In genomic region chr11:73313652-73314051, GRCh38 we compare ENCODE assay signal across 11 cellular contexts. TPM values are rescaled to one million over a fixed set of nuclear protein-coding genes. Genes with fewer than 3 reads are reported as not detected.
DNase-seq lines count a peak whose midpoint lies in the region; ATAC-seq, FAIRE-seq and TF ChIP-seq lines count a peak whose summit lies in the region.
"Had no signal": no experiment of that assay in that cellular context is flagged by ENCODE, and none has a peak within 500 bp of the region (broad histone marks: within the 10 kb centered on the region; RNA-seq: fewer than 3 reads in every experiment).

No MANE protein-coding gene starts in this region.

- peaks cover 16% of the 10 kb centered on the region for H3K4me1 ChIP-seq in psoas muscle

- H3K27me3 ChIP-seq in psoas muscle (ENCODE audit: insufficient read depth in 3 of 3, low read length in 2 of 3), result peaks cover 0 to 4% (median under 1%) of the 10 kb centered on the region in 3 donors

- peak overlapping the region; percentile 41 for H3K27ac ChIP-seq in psoas muscle

- H3K9me3 ChIP-seq in psoas muscle, result no peaks in the 10 kb centered on the region

- intact Hi-C loops in psoas muscle (cut with DNase I), result no loop called here

- no peak overlapping the region for H3K4me3 ChIP-seq in NB4 (ENCODE audit: low read depth, low read length)
- H3K4me3 ChIP-seq in epithelial cell of proximal tubule (ENCODE audit: low read depth, low read length), result peak overlapping the region; percentile 42
- H3K4me3 ChIP-seq in psoas muscle, result peak overlapping the region; percentile 80

- 13 to 64% (median 35%) methylated on average over 1 of the region's 1 CpG for WGBS in psoas muscle, 3 donors

- no peak for ATAC-seq in psoas muscle

- no peak for TF ChIP-seq POLR2A in NB4 (IDR thresholded peaks at IDR 0.05; ENCODE audit: extremely low read depth, insufficient read length)

- DNase-seq in CD1c-positive myeloid dendritic cell (ENCODE audit: extremely low spot score), result peak; percentile 34
- DNase-seq in NB4 (ENCODE audit: low read depth), result peak; percentile 72
- no peak for DNase-seq in epithelial cell of proximal tubule (ENCODE audit: low read depth)
- DNase-seq in psoas muscle, result peak in 1 of 2 donors; percentile 39
- no peak for DNase-seq in HTR-8/SVneo (ENCODE audit: insufficient read length, low spot score)
- no peak for DNase-seq in T1000 (lab: John Stamatoyannopoulos, UW)
- no peak for DNase-seq in DMS153 (lab: John Stamatoyannopoulos, UW)
- no peak for DNase-seq in stimulated activated CD4-positive, alpha-beta T cell treated with anti-CD3 and anti-CD28 coated beads, Interleukin-15, amount 100 ng/mL, for 24 hours
- DNase-seq: activated CD8-positive, alpha-beta memory T cell treated with anti-CD3 and anti-CD28 coated beads for 24 hours; DMS53; effector memory CD4-positive, alpha-beta T cell had no signal

- TF ChIP-seq CTCF in NB4 (IDR thresholded peaks at IDR 0.05; ENCODE audit: low read depth, low read length) (no peak), epithelial cell of proximal tubule (conservative IDR thresholded peaks at IDR 0.05; ENCODE audit: low read depth, low read length) (no peak), psoas muscle (IDR thresholded peaks at IDR 0.05) (no peak)

- FAIRE-seq in HTR-8/SVneo (lab: Jason Lieb, UNC), result no peak

- H3K36me3 ChIP-seq in psoas muscle (ENCODE audit: insufficient read depth in 1 of 2, low read depth in 1 of 2), result no peaks in the 10 kb centered on the region

RNA-seq across cellular contexts. Expression of gene ARHGEF17, which starts 5.6 kb away (rescaled TPM):
- total RNA-seq in epithelial cell of proximal tubule (18.3 and 26.4 TPM in 2 replicates), psoas muscle (10 to 100 TPM; 10.8 to 38.4 (median 15.5) TPM)
- polyA plus RNA-seq in psoas muscle, result 1 to 10 TPM; 5.7 to 7.9 (median 6.9) TPM

RNA-seq across cellular contexts. Expression of gene P2RY6, which starts 41.5 kb away (rescaled TPM):
- total RNA-seq in epithelial cell of proximal tubule (3.7 and 4.0 TPM in 2 replicates), psoas muscle (1 to 10 TPM in 3 of 4 donors, under 1 TPM in 1; 0.96 to 2.5 (median 1.5) TPM)
- polyA plus RNA-seq in psoas muscle, result 1 to 10 TPM in 2 of 3 donors, under 1 TPM in 1; 0.59 to 1.6 (median 1.2) TPM

Comparison
In these comparisons a context has a peak if more than half of its experiments do, and no peak if none do; other contexts are left out.
1. DNase-seq: peak in CD1c-positive myeloid dendritic cell (single experiment) and NB4 (single experiment); none in epithelial cell of proximal tubule (single experiment), HTR-8/SVneo (single experiment), T1000 (single experiment), DMS153 (single experiment) and stimulated activated CD4-positive, alpha-beta T cell treated with anti-CD3 and anti-CD28 coated beads, Interleukin-15, amount 100 ng/mL, for 24 hours (single experiment).